Comparison of ENCODE assay signal across 9 cellular contexts in genomic region chr4:79934660-79935059, GRCh38.
"Had no signal": no experiment of that assay in that cellular context is flagged by ENCODE, and none has a peak within 500 bp of the region (broad histone marks: within the 10 kb centered on the region; RNA-seq: fewer than 3 reads in every experiment).

No MANE protein-coding gene starts in this region.

- H2AFZ ChIP-seq: GM23248 had no signal

- H3K4me2 ChIP-seq: KMS-11 had no signal

- DNase-seq: GM23248, GOT3, H9, HCEC 1CT, Karpas-422, KBM-7 had no signal

- H3K9ac ChIP-seq: GM23248, KMS-11 had no signal

- H3K9me3 Mint-ChIP-seq: H9 had no signal

- H3K27ac ChIP-seq: GM23248, KMS-11 had no signal

- H3K4me3 ChIP-seq: GM23248 had no signal

- FAIRE-seq: H54, HTR-8/SVneo had no signal

- H3K4me3 Mint-ChIP-seq: H9 had no signal
